ENCODE assay signal across 1 cellular context in genomic region chr2:213455316-213456008, GRCh38.
TF ChIP-seq lines count a peak whose summit lies in the region.

No MANE protein-coding gene starts in this region.

TF ChIP-seq in WTC11, 78 proteins besides CTCF, POLR2A, EP300 and RAD21 (continued from another document):
- TF ChIP-seq ZBTB43 (CRISPR knock-in tag; IDR thresholded peaks at IDR 0.05) (no peak), HMGA2 (CRISPR knock-in tag; IDR thresholded peaks at IDR 0.05) (no peak), ZBTB21 (CRISPR knock-in tag; IDR thresholded peaks at IDR 0.05; ENCODE audit: borderline replicate concordance) (no peak), E2F4 (CRISPR knock-in tag; IDR thresholded peaks at IDR 0.05; ENCODE audit: borderline replicate concordance, low read depth) (no peak), IRF1 (CRISPR knock-in tag; IDR thresholded peaks at IDR 0.05) (no peak), TP53 (CRISPR knock-in tag; IDR thresholded peaks at IDR 0.05) (no peak), E2F5 (CRISPR knock-in tag; IDR thresholded peaks at IDR 0.05) (no peak)
